Comparison of ENCODE assay signal across 9 cellular contexts in the genomic region with DNA sequence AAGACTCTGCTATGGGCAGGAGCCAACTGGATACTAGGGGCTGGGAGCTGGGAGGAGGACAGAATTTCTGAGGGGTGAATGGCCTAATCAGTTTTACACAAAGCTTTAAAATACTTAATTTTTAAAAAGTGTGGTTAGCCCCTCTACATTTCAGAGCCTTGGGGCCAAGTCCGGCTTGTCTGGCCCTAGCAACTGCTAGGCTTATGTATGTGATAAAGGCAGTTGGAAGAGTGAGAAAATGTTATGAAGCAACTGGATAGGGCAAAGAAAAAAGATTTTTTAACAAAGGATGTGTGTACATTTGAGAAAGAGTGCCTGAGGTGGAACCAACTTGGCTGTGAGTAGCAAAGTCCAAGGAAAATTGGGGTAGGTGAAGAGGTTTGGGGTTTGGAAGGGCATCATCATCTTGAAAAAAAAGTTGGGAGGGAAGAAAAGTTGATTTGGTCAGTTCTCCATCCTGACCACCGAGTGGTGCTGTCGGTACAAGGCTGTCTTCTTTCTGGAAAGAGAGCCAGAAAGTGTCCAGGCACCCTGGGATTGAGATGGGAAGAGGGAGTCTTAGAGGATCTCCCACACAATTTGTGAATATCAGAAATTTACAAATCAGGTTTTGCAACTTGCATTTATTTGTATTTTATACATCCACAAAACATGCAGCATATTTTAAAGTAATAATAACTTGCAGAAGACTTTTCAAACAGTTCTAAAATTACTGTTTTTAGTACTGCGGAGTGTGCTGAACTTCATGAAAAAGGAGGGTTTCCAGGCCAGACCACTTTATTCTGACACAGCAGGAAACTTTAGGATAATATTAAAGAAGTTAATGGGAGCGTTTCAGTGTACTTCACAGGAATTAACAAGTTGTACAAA. TPM values are rescaled to one million over a fixed set of nuclear protein-coding genes. Genes with fewer than 3 reads are reported as not detected.
DNase-seq lines count a peak whose midpoint lies in the region; ATAC-seq, FAIRE-seq and TF ChIP-seq lines count a peak whose summit lies in the region.
"Had no signal": no experiment of that assay in that cellular context is flagged by ENCODE, and none has a peak within 500 bp of the region (broad histone marks: within the 10 kb centered on the region; RNA-seq: fewer than 3 reads in every experiment).

No MANE protein-coding gene starts in this region.

- H3K36me3 ChIP-seq in MM.1S (replicated peaks; ENCODE audit: insufficient read depth, low read length) = no peaks in the 10 kb centered on the region
- no peaks in the 10 kb centered on the region for H3K36me3 ChIP-seq in astrocyte (ENCODE audit: insufficient read depth, low read length)
- H3K36me3 ChIP-seq: BLaER1 had no signal

- no peak overlapping the region for H3K4me3 ChIP-seq in MM.1S (ENCODE audit: low read length)
- no peak overlapping the region for H3K4me3 ChIP-seq in astrocyte (ENCODE audit: insufficient read depth, low read depth, low read length)
- H3K4me3 ChIP-seq: BLaER1 had no signal

- H3K4me3 Mint-ChIP-seq in astrocyte (ENCODE audit: unreplicated experiment) = no peak overlapping the region

- TF ChIP-seq CTCF in MM.1S (IDR thresholded peaks at IDR 0.05; ENCODE audit: low read length) = peak; percentile 71
- TF ChIP-seq CTCF in astrocyte (IDR thresholded peaks at IDR 0.05; ENCODE audit: insufficient read depth, low read depth, low read length) = peak; percentile 84

- DNase-seq in NCI-H1092 treated with DMSO at 0.1 percent for 48 hours (lab: John Stamatoyannopoulos, UW) (peak; percentile 2), NCI-H1092 (lab: John Stamatoyannopoulos, UW) (no peak), MM.1S (peak; percentile 33), astrocyte (ENCODE audit: low read depth) (peak; percentile 45), iPS-NIHi7 (ENCODE audit: extremely low spot score) (peak; percentile 81), urothelium cell line (ENCODE audit: low spot score) (peak; percentile 72)

- H3K36me3 Mint-ChIP-seq in astrocyte (ENCODE audit: low read depth, unreplicated experiment) = no peaks in the 10 kb centered on the region

- peak overlapping the region; percentile 64 for H3K27ac Mint-ChIP-seq in astrocyte (ENCODE audit: unreplicated experiment)

- H3K9me2 ChIP-seq in MM.1S (replicated peaks; ENCODE audit: insufficient read depth, low read length) = no peaks in the 10 kb centered on the region

- no peaks in the 10 kb centered on the region for H4K20me1 ChIP-seq in MM.1S (ENCODE audit: insufficient read depth, low read length)
- H4K20me1 ChIP-seq in astrocyte (ENCODE audit: insufficient read depth, low read length) = no peaks in the 10 kb centered on the region
- H4K20me1 ChIP-seq: BLaER1 had no signal

- H3K27me3 ChIP-seq in MM.1S (replicated peaks; ENCODE audit: insufficient read depth, low read length) (no peaks in the 10 kb centered on the region), astrocyte (ENCODE audit: insufficient read depth, low read length) (no peaks in the 10 kb centered on the region)
- H3K27me3 ChIP-seq: BLaER1 had no signal

- ATAC-seq in GM21447 (IDR thresholded peaks at IDR 0.05; ENCODE audit: unreplicated experiment) = no peak
- ATAC-seq in HG03095 (IDR thresholded peaks at IDR 0.05; ENCODE audit: unreplicated experiment) = no peak

- H3K4me1 ChIP-seq in MM.1S (ENCODE audit: low read length) (peaks cover 12% of the 10 kb centered on the region), astrocyte (ENCODE audit: insufficient read depth, low read length) (peaks cover 24% of the 10 kb centered on the region)

- FAIRE-seq in astrocyte (lab: Jason Lieb, UNC) (peak; percentile 67), urothelium cell line (lab: Jason Lieb, UNC) (no peak)

- H3K9me3 ChIP-seq in MM.1S (replicated peaks; ENCODE audit: insufficient read depth, low read length) = no peaks in the 10 kb centered on the region
- no peaks in the 10 kb centered on the region for H3K9me3 ChIP-seq in astrocyte (ENCODE audit: insufficient read depth, low read depth, low read length)
- H3K9me3 ChIP-seq: BLaER1 had no signal

- H3K9ac ChIP-seq in MM.1S (ENCODE audit: low read length) = no peak overlapping the region
- H3K9ac ChIP-seq in astrocyte (ENCODE audit: low read length) = no peak overlapping the region
- H3K9ac ChIP-seq: BLaER1 had no signal

- H3K27ac ChIP-seq in MM.1S (ENCODE audit: low read length) (no peak overlapping the region), astrocyte (ENCODE audit: low read depth, low read length) (peak overlapping the region; percentile 99)
- H3K27ac ChIP-seq: BLaER1 had no signal

- H3K4me1 Mint-ChIP-seq in astrocyte (ENCODE audit: low read depth, unreplicated experiment) = peaks cover 19% of the 10 kb centered on the region

- peaks cover 6% of the 10 kb centered on the region; the same call in 1 of the 2 replicates for H3F3A ChIP-seq in MM.1S (ENCODE audit: insufficient read depth, low read length)

- H3K9me3 Mint-ChIP-seq in astrocyte (ENCODE audit: unreplicated experiment) = no peaks in the 10 kb centered on the region

- H2AFZ ChIP-seq in MM.1S (ENCODE audit: low read length) = no peak overlapping the region
- H2AFZ ChIP-seq in astrocyte (ENCODE audit: low read depth, low read length) = no peak overlapping the region

- peak overlapping the region; percentile 31; the same call in 1 of the 2 replicates for H3K4me2 ChIP-seq in MM.1S (ENCODE audit: low read depth, low read length)
- H3K4me2 ChIP-seq in astrocyte (ENCODE audit: low read length) = no peak overlapping the region
- H3K4me2 ChIP-seq: BLaER1 had no signal

- H3K27me3 Mint-ChIP-seq in astrocyte (ENCODE audit: low read depth, unreplicated experiment) = no peaks in the 10 kb centered on the region

- H3K79me2 ChIP-seq in MM.1S (ENCODE audit: low read length) (no peaks in the 10 kb centered on the region), astrocyte (ENCODE audit: insufficient read depth, low read length) (no peaks in the 10 kb centered on the region)

RNA-seq across cellular contexts. Expression of a gene that starts 10.5 kb away (rescaled TPM):
- 6.6 and 9.3 TPM in 2 replicates for total RNA-seq in astrocyte

RNA-seq across cellular contexts. Expression of a gene that starts 15.1 kb away (rescaled TPM):
- total RNA-seq in astrocyte = 48.9 and 54.0 TPM in 2 replicates
